9 cellular contexts compared by ENCODE assay signal in genomic region chr1:91529856-91530255, GRCh38. TPM values are rescaled to one million over a fixed set of nuclear protein-coding genes. Genes with fewer than 3 reads are reported as not detected.
A peak's percentile ranks its signal among the peaks of the same experiment; 100 is the strongest.
DNase-seq lines count a peak whose midpoint lies in the region; TF ChIP-seq lines count a peak whose summit lies in the region.
"Had no signal": no experiment of that assay in that cellular context is flagged by ENCODE, and none has a peak within 500 bp of the region (broad histone marks: within the 10 kb centered on the region; RNA-seq: fewer than 3 reads in every experiment).

No MANE protein-coding gene starts in this region.

- no peaks in the 10 kb centered on the region for H3K79me2 ChIP-seq in ACC112 (ENCODE audit: control insufficient read depth, insufficient read depth, low read length, unreplicated experiment)

- peak overlapping the region; percentile 47 for H2AFZ ChIP-seq in ACC112 (ENCODE audit: low read length, unreplicated experiment)

- H3K36me3 ChIP-seq in ACC112 (ENCODE audit: insufficient read depth, low read length) (no peaks in the 10 kb centered on the region), spleen (no peaks in the 10 kb centered on the region)
- H3K36me3 ChIP-seq: SJSA1 had no signal

- DNase-seq in GM12864 (ENCODE audit: low read depth), result no peak
- peak; percentile 21 for DNase-seq in RKO (ENCODE audit: low spot score)
- peak; percentile 66 for DNase-seq in fibroblast of villous mesenchyme (ENCODE audit: low read depth)
- no peak for DNase-seq in NCI-H2107 treated with DMSO at 0.1 percent for 48 hours (lab: John Stamatoyannopoulos, UW; ENCODE audit: unreplicated experiment)
- no peak for DNase-seq in hippocampal formation (lab: John Stamatoyannopoulos, UW)
- no peak for DNase-seq in islet precursor cell
- DNase-seq in spleen, result no peak

- H3K4me1 ChIP-seq in ACC112 (ENCODE audit: control insufficient read depth, insufficient read depth, low read length, unreplicated experiment), result no peaks in the 10 kb centered on the region
- H3K4me1 ChIP-seq in spleen, result peaks cover 0 to 15% (median 1%) of the 10 kb centered on the region in 6 donors

- H3K4me3 ChIP-seq in ACC112 (ENCODE audit: low read depth, low read length), result no peak overlapping the region
- H3K4me3 ChIP-seq in GM12864 (ENCODE audit: low read depth, low read length), result no peak overlapping the region
- no peak overlapping the region for H3K4me3 ChIP-seq in fibroblast of villous mesenchyme (ENCODE audit: low read depth, low read length)
- H3K4me3 ChIP-seq in spleen, result no peak overlapping the region
- H3K4me3 ChIP-seq: SJSA1 had no signal

- no peaks in the 10 kb centered on the region for H3K27me3 ChIP-seq in ACC112 (ENCODE audit: insufficient read depth, low read length)
- H3K27me3 ChIP-seq in spleen (replicated peaks in 1 of 7), result no peaks in the 10 kb centered on the region
- H3K27me3 ChIP-seq: SJSA1 had no signal

- intact Hi-C loops in spleen (cut with DNase I; ENCODE audit: low total_unique reads), result no loop called here

- no peak for TF ChIP-seq POLR2A in spleen (IDR thresholded peaks at IDR 0.05)

- H3K27ac ChIP-seq in ACC112 (ENCODE audit: low read depth, low read length), result no peak overlapping the region
- H3K27ac ChIP-seq in spleen, result no peak overlapping the region
- H3K27ac ChIP-seq: SJSA1 had no signal

- H3K9me3 ChIP-seq in spleen, result no peaks in the 10 kb centered on the region
- H3K9me3 ChIP-seq: SJSA1 had no signal

- TF ChIP-seq CTCF in GM12864 (IDR thresholded peaks at IDR 0.05; ENCODE audit: low read depth, low read length, missing control alignments), result peak; percentile 17
- TF ChIP-seq CTCF in fibroblast of villous mesenchyme (IDR thresholded peaks at IDR 0.05; ENCODE audit: insufficient read depth, low read depth, low read length), result peak; percentile 58
- TF ChIP-seq CTCF in spleen (IDR thresholded peaks at IDR 0.05 in 8 of 11, conservative IDR thresholded peaks at IDR 0.05 in 3 of 11), result peak in 2 of 11 experiments; percentile 4 to 20

- 45 to 65% (median 60%) methylated on average over 3 of the region's 3 CpGs for WGBS in spleen, 5 donors

RNA-seq across cellular contexts. Expression of gene CDC7, which starts 29.2 kb away (rescaled TPM):
- total RNA-seq in fibroblast of villous mesenchyme (5.2 and 6.5 TPM in 2 replicates), spleen (10 to 100 TPM in 6 of 7 donors, 1 to 10 TPM in 1; 8.0 to 25.3 (median 12.5) TPM)
- 1 to 10 TPM; 3.8 to 6.4 (median 3.8) TPM for polyA plus RNA-seq in spleen

Comparison
In these comparisons a context has a peak if more than half of its experiments do, and no peak if none do; other contexts are left out.
1. DNase-seq: peak in RKO (single experiment) and fibroblast of villous mesenchyme (single experiment); none in GM12864 (single experiment), NCI-H2107 treated with DMSO at 0.1 percent for 48 hours (single experiment), hippocampal formation (0 of 2), islet precursor cell (single experiment) and spleen (single experiment).